In the genomic region with DNA sequence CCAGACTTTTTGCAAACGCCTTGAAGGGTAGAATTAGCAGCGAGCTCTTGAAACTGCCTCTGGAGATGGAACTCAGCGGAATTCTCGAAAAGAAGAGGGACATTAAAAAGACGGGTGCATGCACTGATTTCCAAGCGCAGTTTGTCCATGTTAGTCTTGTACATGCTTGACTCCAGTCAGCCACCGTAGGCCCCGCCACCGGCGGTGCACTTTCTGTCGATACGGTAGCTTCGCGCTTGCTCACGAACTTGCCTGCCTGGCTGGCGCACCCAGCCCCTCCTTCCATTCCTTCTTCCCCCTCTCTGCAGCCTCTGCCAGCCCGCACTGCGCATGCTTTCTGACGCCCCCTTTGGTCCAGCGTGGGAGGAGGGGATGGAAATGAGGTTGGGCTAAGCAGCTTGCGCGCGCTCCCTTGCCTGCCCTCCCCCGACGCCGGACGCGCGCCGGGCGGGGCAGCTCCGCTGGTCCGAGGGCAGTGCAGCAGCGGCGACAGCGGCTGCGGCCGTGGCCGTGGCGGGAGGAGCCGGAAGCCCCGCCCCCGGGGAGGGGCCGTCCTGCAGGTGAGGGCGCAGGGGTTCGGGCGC, we compare ENCODE assay signal across 1 cellular context.
TF ChIP-seq lines count a peak whose summit lies in the region.

A gene with protein sequence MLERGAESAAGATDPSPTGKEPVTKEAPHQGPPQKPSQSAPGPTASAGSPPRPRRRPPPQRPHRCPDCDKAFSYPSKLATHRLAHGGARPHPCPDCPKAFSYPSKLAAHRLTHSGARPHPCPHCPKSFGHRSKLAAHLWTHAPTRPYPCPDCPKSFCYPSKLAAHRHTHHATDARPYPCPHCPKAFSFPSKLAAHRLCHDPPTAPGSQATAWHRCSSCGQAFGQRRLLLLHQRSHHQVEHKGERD (plus strand): TSS at position 227 of the 584 bp plus-strand sequence. CDS start 1,235 bp downstream, outside the sequence.

TF ChIP-seq in K562, 482 proteins besides CTCF, POLR2A, EP300 and RAD21 (continued from another document):
- TF ChIP-seq SRSF9 (IDR thresholded peaks at IDR 0.05; ENCODE audit: borderline replicate concordance, low read depth, low read length) = no peak
- TF ChIP-seq SIN3B (IDR thresholded peaks at IDR 0.05; ENCODE audit: low read depth) = peak; percentile 46
- 0 out of 2 replicates have a peak, but pooled peaks have one; percentile 62 for TF ChIP-seq ZNF12 (CRISPR knock-in tag; IDR thresholded peaks at IDR 0.05)
- 0 out of 4 replicates have a peak, but pooled peaks of 1 of the 2 experiments have one; percentile 13 for TF ChIP-seq TBL1XR1 (IDR thresholded peaks at IDR 0.05; ENCODE audit: low read length in 2 of 2)
- no peak for TF ChIP-seq ZNF586 (CRISPR knock-in tag; conservative IDR thresholded peaks at IDR 0.05)
- TF ChIP-seq, protein P1, sequence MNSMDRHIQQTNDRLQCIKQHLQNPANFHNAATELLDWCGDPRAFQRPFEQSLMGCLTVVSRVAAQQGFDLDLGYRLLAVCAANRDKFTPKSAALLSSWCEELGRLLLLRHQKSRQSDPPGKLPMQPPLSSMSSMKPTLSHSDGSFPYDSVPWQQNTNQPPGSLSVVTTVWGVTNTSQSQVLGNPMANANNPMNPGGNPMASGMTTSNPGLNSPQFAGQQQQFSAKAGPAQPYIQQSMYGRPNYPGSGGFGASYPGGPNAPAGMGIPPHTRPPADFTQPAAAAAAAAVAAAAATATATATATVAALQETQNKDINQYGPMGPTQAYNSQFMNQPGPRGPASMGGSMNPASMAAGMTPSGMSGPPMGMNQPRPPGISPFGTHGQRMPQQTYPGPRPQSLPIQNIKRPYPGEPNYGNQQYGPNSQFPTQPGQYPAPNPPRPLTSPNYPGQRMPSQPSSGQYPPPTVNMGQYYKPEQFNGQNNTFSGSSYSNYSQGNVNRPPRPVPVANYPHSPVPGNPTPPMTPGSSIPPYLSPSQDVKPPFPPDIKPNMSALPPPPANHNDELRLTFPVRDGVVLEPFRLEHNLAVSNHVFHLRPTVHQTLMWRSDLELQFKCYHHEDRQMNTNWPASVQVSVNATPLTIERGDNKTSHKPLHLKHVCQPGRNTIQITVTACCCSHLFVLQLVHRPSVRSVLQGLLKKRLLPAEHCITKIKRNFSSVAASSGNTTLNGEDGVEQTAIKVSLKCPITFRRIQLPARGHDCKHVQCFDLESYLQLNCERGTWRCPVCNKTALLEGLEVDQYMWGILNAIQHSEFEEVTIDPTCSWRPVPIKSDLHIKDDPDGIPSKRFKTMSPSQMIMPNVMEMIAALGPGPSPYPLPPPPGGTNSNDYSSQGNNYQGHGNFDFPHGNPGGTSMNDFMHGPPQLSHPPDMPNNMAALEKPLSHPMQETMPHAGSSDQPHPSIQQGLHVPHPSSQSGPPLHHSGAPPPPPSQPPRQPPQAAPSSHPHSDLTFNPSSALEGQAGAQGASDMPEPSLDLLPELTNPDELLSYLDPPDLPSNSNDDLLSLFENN (IDR thresholded peaks at IDR 0.05; ENCODE audit: low read depth in 2 of 2, low read length in 2 of 2) = peak in 1 of 2 experiments; percentile 24; a peak in 1 of 4 replicates
- TF ChIP-seq, protein P2, sequence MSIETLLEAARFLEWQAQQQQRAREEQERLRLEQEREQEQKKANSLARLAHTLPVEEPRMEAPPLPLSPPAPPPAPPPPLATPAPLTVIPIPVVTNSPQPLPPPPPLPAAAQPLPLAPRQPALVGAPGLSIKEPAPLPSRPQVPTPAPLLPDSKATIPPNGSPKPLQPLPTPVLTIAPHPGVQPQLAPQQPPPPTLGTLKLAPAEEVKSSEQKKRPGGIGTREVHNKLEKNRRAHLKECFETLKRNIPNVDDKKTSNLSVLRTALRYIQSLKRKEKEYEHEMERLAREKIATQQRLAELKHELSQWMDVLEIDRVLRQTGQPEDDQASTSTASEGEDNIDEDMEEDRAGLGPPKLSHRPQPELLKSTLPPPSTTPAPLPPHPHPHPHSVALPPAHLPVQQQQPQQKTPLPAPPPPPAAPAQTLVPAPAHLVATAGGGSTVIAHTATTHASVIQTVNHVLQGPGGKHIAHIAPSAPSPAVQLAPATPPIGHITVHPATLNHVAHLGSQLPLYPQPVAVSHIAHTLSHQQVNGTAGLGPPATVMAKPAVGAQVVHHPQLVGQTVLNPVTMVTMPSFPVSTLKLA (conservative IDR thresholded peaks at IDR 0.05) = peak in 1 of 2 experiments; percentile 67; a peak in 2 of 4 replicates
- TF ChIP-seq NCOA4 (IDR thresholded peaks at IDR 0.05; ENCODE audit: partially characterized antibody) = no peak
- TF ChIP-seq, protein P3, sequence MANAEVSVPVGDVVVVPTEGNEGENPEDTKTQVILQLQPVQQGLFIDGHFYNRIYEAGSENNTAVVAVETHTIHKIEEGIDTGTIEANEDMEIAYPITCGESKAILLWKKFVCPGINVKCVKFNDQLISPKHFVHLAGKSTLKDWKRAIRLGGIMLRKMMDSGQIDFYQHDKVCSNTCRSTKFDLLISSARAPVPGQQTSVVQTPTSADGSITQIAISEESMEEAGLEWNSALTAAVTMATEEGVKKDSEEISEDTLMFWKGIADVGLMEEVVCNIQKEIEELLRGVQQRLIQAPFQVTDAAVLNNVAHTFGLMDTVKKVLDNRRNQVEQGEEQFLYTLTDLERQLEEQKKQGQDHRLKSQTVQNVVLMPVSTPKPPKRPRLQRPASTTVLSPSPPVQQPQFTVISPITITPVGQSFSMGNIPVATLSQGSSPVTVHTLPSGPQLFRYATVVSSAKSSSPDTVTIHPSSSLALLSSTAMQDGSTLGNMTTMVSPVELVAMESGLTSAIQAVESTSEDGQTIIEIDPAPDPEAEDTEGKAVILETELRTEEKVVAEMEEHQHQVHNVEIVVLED (CRISPR knock-in tag; IDR thresholded peaks at IDR 0.05) = peak; percentile 45; the same call in 1 of the 2 replicates
- 0 out of 2 replicates have a peak, but pooled peaks have one; percentile 9 for TF ChIP-seq ERF (CRISPR knock-in tag; IDR thresholded peaks at IDR 0.05)
- TF ChIP-seq ZNF197 (CRISPR knock-in tag; IDR thresholded peaks at IDR 0.05; ENCODE audit: low read depth) = no peak
- TF ChIP-seq ADNP (tag; IDR thresholded peaks at IDR 0.05) = no peak
- TF ChIP-seq KDM1A (IDR thresholded peaks at IDR 0.05) = peak in 1 of 2 experiments; percentile 49; a peak in 3 of 4 replicates
TF ChIP-seq in K562: peak in this region for 81.
